11 cellular contexts compared by ENCODE assay signal in genomic region chr3:171801738-171802600, GRCh38. TPM values are rescaled to one million over a fixed set of nuclear protein-coding genes. Genes with fewer than 3 reads are reported as not detected.
DNase-seq lines count a peak whose midpoint lies in the region; ATAC-seq and TF ChIP-seq lines count a peak whose summit lies in the region.
"Had no signal": no experiment of that assay in that cellular context is flagged by ENCODE, and none has a peak within 500 bp of the region (broad histone marks: within the 10 kb centered on the region; RNA-seq: fewer than 3 reads in every experiment).

No MANE protein-coding gene starts in this region.

- H3K36me3 ChIP-seq in ascending aorta (no peaks in the 10 kb centered on the region), right atrium auricular region (no peaks in the 10 kb centered on the region), subcutaneous abdominal adipose tissue (ENCODE audit: control insufficient read depth in 5 of 5, insufficient read depth in 5 of 5, low read length in 5 of 5) (no peaks in the 10 kb centered on the region)

- DNase-seq in ascending aorta (ENCODE audit: low spot score in 2 of 2), result no peak
- no peak for DNase-seq in right atrium auricular region (ENCODE audit: low spot score)
- DNase-seq in activated gamma-delta T cell (lab: John Stamatoyannopoulos, UW), result no peak
- no peak for DNase-seq in NCI-H2196 treated with DMSO at 0.1 percent for 48 hours (lab: John Stamatoyannopoulos, UW; ENCODE audit: unreplicated experiment)
- DNase-seq in NCI-H1092 (lab: John Stamatoyannopoulos, UW), result no peak
- DNase-seq: activated CD4-positive, CD25-positive, alpha-beta regulatory T cell treated with anti-CD3 and anti-CD28 coated beads, Interleukin-2, amount 50 U/mL, for 72 hours; NCI-H526 treated with DMSO at 0.1 percent for 48 hours had no signal

- H3K4me1 ChIP-seq in ascending aorta (peaks cover 11 to 20% of the 10 kb centered on the region in 2 donors), right atrium auricular region (peaks cover 0 to 51% of the 10 kb centered on the region in 2 donors), subcutaneous abdominal adipose tissue (ENCODE audit: control insufficient read depth in 5 of 5, insufficient read depth in 5 of 5, low read length in 5 of 5) (peaks cover 0 to 50% (median 40%) of the 10 kb centered on the region in 5 donors)

- H3K27ac ChIP-seq in ascending aorta (peak overlapping the region; percentile 28 to 72), right atrium auricular region (peak overlapping the region; percentile 60 to 64), subcutaneous abdominal adipose tissue (ENCODE audit: low read depth, low read length) (peak overlapping the region; percentile 17)

- H3K9ac ChIP-seq in subcutaneous abdominal adipose tissue (ENCODE audit: low read length in 5 of 5), result no peak overlapping the region

- H3K27me3 ChIP-seq in ascending aorta (no peaks in the 10 kb centered on the region), right atrium auricular region (no peaks in the 10 kb centered on the region), subcutaneous abdominal adipose tissue (ENCODE audit: control insufficient read depth in 5 of 5, insufficient read depth in 4 of 5, low read length in 5 of 5) (no peaks in the 10 kb centered on the region)

- no peaks in the 10 kb centered on the region for H3K9me3 ChIP-seq in ascending aorta
- H3K9me3 ChIP-seq in right atrium auricular region, result no peaks in the 10 kb centered on the region
- H3K9me3 ChIP-seq in subcutaneous abdominal adipose tissue (ENCODE audit: control insufficient read depth in 5 of 5, low read length in 5 of 5), result no peaks in the 10 kb centered on the region

- ATAC-seq in GM19463 (IDR thresholded peaks at IDR 0.05; ENCODE audit: unreplicated experiment) (peak; percentile 26), GM18907 (IDR thresholded peaks at IDR 0.05; ENCODE audit: unreplicated experiment) (no peak)

- intact Hi-C loops in ascending aorta (cut with DNase I), result no loop called here

- TF ChIP-seq CTCF in ascending aorta (IDR thresholded peaks at IDR 0.05) (no peak), right atrium auricular region (IDR thresholded peaks at IDR 0.05) (no peak)

- H3K4me3 ChIP-seq in ascending aorta, result no peak overlapping the region
- H3K4me3 ChIP-seq in right atrium auricular region, result no peak overlapping the region
- H3K4me3 ChIP-seq in subcutaneous abdominal adipose tissue (ENCODE audit: low read depth in 1 of 5, low read length in 5 of 5), result no peak overlapping the region

RNA-seq across cellular contexts. Expression of gene PLD1, which starts 8.3 kb away (rescaled TPM):
- total RNA-seq in ascending aorta (8.8 TPM), right atrium auricular region (100 to 1,000 TPM in 1 of 2 donors, 10 to 100 TPM in 1; 64.5 to 111 TPM)

RNA-seq across cellular contexts. Expression of gene TMEM212, which starts 41.2 kb away (rescaled TPM):
- total RNA-seq in ascending aorta, result not detected
- not detected for total RNA-seq in right atrium auricular region
- total RNA-seq: neural crest cell had no signal
